Comparison of ENCODE assay signal across 8 cellular contexts in genomic region chr7:99407849-99408346, GRCh38. TPM values are rescaled to one million over a fixed set of nuclear protein-coding genes. Genes with fewer than 3 reads are reported as not detected.
DNase-seq lines count a peak whose midpoint lies in the region; ATAC-seq, FAIRE-seq and TF ChIP-seq lines count a peak whose summit lies in the region.

No MANE protein-coding gene starts in this region.

- H3K4me1 Mint-ChIP-seq in activated naive CD4-positive, alpha-beta T cell treated with anti-CD3 and anti-CD28 coated beads, Interleukin-2, amount 10 ng/mL, durations not matched to agents 7 days and 5 days: peaks cover 48% of the 10 kb centered on the region

- TF ChIP-seq EP300 in gastroesophageal sphincter (IDR thresholded peaks at IDR 0.05): no peak

- ATAC-seq in GM21367 (IDR thresholded peaks at IDR 0.05; ENCODE audit: unreplicated experiment) (peak; percentile 10), gastroesophageal sphincter (peak; percentile 60)

- no peaks in the 10 kb centered on the region for H3K27me3 ChIP-seq in gastroesophageal sphincter

- CTCF ChIA-PET in activated naive CD4-positive, alpha-beta T cell treated with anti-CD3 and anti-CD28 coated beads, Interleukin-2, amount 10 ng/mL, durations not matched to agents 7 days and 5 days (lab: Charles Lee): interaction anchor here (0.9 to 1.3 kb wide), 3 partner anchors 21 to 94 kb away, joined by 3 to 7 read pairs (median 3); no protein-coding TSS in a partner anchor

- no peak for TF ChIP-seq POLR2A in gastroesophageal sphincter (IDR thresholded peaks at IDR 0.05)
- no peak for TF ChIP-seq POLR2A in GM12891 (IDR thresholded peaks at IDR 0.05; ENCODE audit: low read depth, low read length)

- no peaks in the 10 kb centered on the region for H3K9me3 ChIP-seq in gastroesophageal sphincter

- TF ChIP-seq CTCF in C4-2B (conservative IDR thresholded peaks at IDR 0.05) (no peak), gastroesophageal sphincter (IDR thresholded peaks at IDR 0.05) (no peak)

- peak overlapping the region; percentile 92 for H3K27ac Mint-ChIP-seq in activated naive CD4-positive, alpha-beta T cell treated with anti-CD3 and anti-CD28 coated beads, Interleukin-2, amount 10 ng/mL, durations not matched to agents 7 days and 5 days

- H3K36me3 Mint-ChIP-seq in activated naive CD4-positive, alpha-beta T cell treated with anti-CD3 and anti-CD28 coated beads, Interleukin-2, amount 10 ng/mL, durations not matched to agents 7 days and 5 days: peaks cover 37% of the 10 kb centered on the region

- H3K4me3 ChIP-seq in gastroesophageal sphincter: peak overlapping the region; percentile 65 to 83

- H3K9me3 Mint-ChIP-seq in activated naive CD4-positive, alpha-beta T cell treated with anti-CD3 and anti-CD28 coated beads, Interleukin-2, amount 10 ng/mL, durations not matched to agents 7 days and 5 days: no peaks in the 10 kb centered on the region

- peak; percentile 36 for DNase-seq in NCI-H748 (lab: John Stamatoyannopoulos, UW; ENCODE audit: unreplicated experiment)
- DNase-seq in activated naive CD4-positive, alpha-beta T cell treated with anti-CD3 and anti-CD28 coated beads, Interleukin-2, amount 10 ng/mL, durations not matched to agents 7 days and 5 days: peak; percentile 55
- peak in 30 of 56 donors; percentile 10 to 72 (median 40) for DNase-seq in nucleus accumbens (lab: John Stamatoyannopoulos, UW)
- DNase-seq in KG1 (lab: John Stamatoyannopoulos, UW): no peak
- DNase-seq in GM12891 (ENCODE audit: insufficient read length, low spot score): no peak

- 0% methylated on average over 16 of the region's 28 CpGs for WGBS in gastroesophageal sphincter (ENCODE audit: low coverage in 1 of 2), 2 donors

- no peaks in the 10 kb centered on the region for H3K27me3 Mint-ChIP-seq in activated naive CD4-positive, alpha-beta T cell treated with anti-CD3 and anti-CD28 coated beads, Interleukin-2, amount 10 ng/mL, durations not matched to agents 7 days and 5 days

- H3K27ac ChIP-seq in C4-2B: peak overlapping the region; percentile 98
- peak overlapping the region; percentile 82 to 97 (median 96) for H3K27ac ChIP-seq in gastroesophageal sphincter

- peaks cover 0 to 51% of the 10 kb centered on the region in 2 donors for H3K36me3 ChIP-seq in gastroesophageal sphincter

- FAIRE-seq in GM12891 (lab: Jason Lieb, UNC): no peak

- peak overlapping the region; percentile 89 for H3K4me3 Mint-ChIP-seq in activated naive CD4-positive, alpha-beta T cell treated with anti-CD3 and anti-CD28 coated beads, Interleukin-2, amount 10 ng/mL, durations not matched to agents 7 days and 5 days

- H3K4me1 ChIP-seq in gastroesophageal sphincter: peaks cover 3 to 60% (median 21%) of the 10 kb centered on the region in 3 donors

TF ChIP-seq in GM12891, 5 proteins besides CTCF, POLR2A, EP300 and RAD21:
- no peak for TF ChIP-seq POU2F2 (IDR thresholded peaks at IDR 0.05; ENCODE audit: low read depth, low read length)
- TF ChIP-seq PAX5 (IDR thresholded peaks at IDR 0.05; ENCODE audit: insufficient read depth, low read length, severe bottlenecking): no peak
- TF ChIP-seq SPI1 (IDR thresholded peaks at IDR 0.05; ENCODE audit: low read depth, low read length): no peak
- TF ChIP-seq POLR2AphosphoS5 (IDR thresholded peaks at IDR 0.05; ENCODE audit: low read depth, low read length): no peak
- no peak for TF ChIP-seq TAF1 (IDR thresholded peaks at IDR 0.05; ENCODE audit: low read depth, low read length)

RNA-seq across cellular contexts. Expression of gene PDAP1, which starts 0.5 kb away (rescaled TPM):
- 100 to 1,000 TPM in 3 of 4 donors, 10 to 100 TPM in 1; 91.7 to 155 (median 123) TPM for total RNA-seq in gastroesophageal sphincter
- polyA plus RNA-seq in GM12891 (2012; ENCODE audit: low read depth, missing spikeins): 123 TPM

RNA-seq across cellular contexts. Expression of gene BUD31, which starts 0.9 kb away (rescaled TPM):
- total RNA-seq in gastroesophageal sphincter: 10 to 100 TPM; 47.3 to 73.4 (median 70.0) TPM
- 93.9 TPM for polyA plus RNA-seq in GM12891 (2012; ENCODE audit: low read depth, missing spikeins)

RNA-seq across cellular contexts. Expression of gene PTCD1, which starts 30.7 kb away (rescaled TPM):
- 10 to 100 TPM in 1 of 4 donors, 1 to 10 TPM in 3; 6.2 to 10.8 (median 7.3) TPM for total RNA-seq in gastroesophageal sphincter
- polyA plus RNA-seq in GM12891 (2012; ENCODE audit: low read depth, missing spikeins): 4.4 TPM

RNA-seq across cellular contexts. Expression of gene CPSF4, which starts 30.8 kb away (rescaled TPM):
- total RNA-seq in gastroesophageal sphincter: 10 to 100 TPM; 13.6 to 34.6 (median 23.0) TPM
- polyA plus RNA-seq in GM12891 (2012; ENCODE audit: low read depth, missing spikeins): 37.3 TPM

RNA-seq across cellular contexts. Expression of gene ARPC1B, which starts 33.4 kb away (rescaled TPM):
- 100 to 1,000 TPM in 3 of 4 donors, 10 to 100 TPM in 1; 69.9 to 158 (median 138) TPM for total RNA-seq in gastroesophageal sphincter
- 631 TPM for polyA plus RNA-seq in GM12891 (2012; ENCODE audit: low read depth, missing spikeins)

Comparison
In these comparisons a context has a peak if more than half of its experiments do, and no peak if none do; other contexts are left out.
1. DNase-seq: peak in NCI-H748 (single experiment), activated naive CD4-positive, alpha-beta T cell treated with anti-CD3 and anti-CD28 coated beads, Interleukin-2, amount 10 ng/mL, durations not matched to agents 7 days and 5 days (single experiment) and nucleus accumbens (30 of 56); none in KG1 (single experiment) and GM12891 (single experiment).